Comparison of ENCODE assay signal across 12 cellular contexts in genomic region chr10:6037422-6037821, GRCh38. TPM values are rescaled to one million over a fixed set of nuclear protein-coding genes. Genes with fewer than 3 reads are reported as not detected.
DNase-seq lines count a peak whose midpoint lies in the region; ATAC-seq lines count a peak whose summit lies in the region.
"Had no signal": no experiment of that assay in that cellular context is flagged by ENCODE, and none has a peak within 500 bp of the region (broad histone marks: within the 10 kb centered on the region; RNA-seq: fewer than 3 reads in every experiment).

No MANE protein-coding gene starts in this region.

- H3K36me3 Mint-ChIP-seq in activated CD4-positive, alpha-beta memory T cell treated with anti-CD3 and anti-CD28 coated beads, Interleukin-2, amount 10 ng/mL, durations not matched to agents 7 days and 5 days (ENCODE audit: low read depth) = peaks cover 84% of the 10 kb centered on the region
- peaks cover 5% of the 10 kb centered on the region for H3K36me3 Mint-ChIP-seq in effector memory CD8-positive, alpha-beta T cell (ENCODE audit: insufficient read depth)

- H3K9me3 Mint-ChIP-seq in activated CD4-positive, alpha-beta memory T cell treated with anti-CD3 and anti-CD28 coated beads, Interleukin-2, amount 10 ng/mL, durations not matched to agents 7 days and 5 days = no peaks in the 10 kb centered on the region
- no peaks in the 10 kb centered on the region for H3K9me3 Mint-ChIP-seq in effector memory CD8-positive, alpha-beta T cell

- H3K27ac Mint-ChIP-seq in activated CD4-positive, alpha-beta memory T cell treated with anti-CD3 and anti-CD28 coated beads, Interleukin-2, amount 10 ng/mL, durations not matched to agents 7 days and 5 days = peak overlapping the region; percentile 60
- H3K27ac Mint-ChIP-seq in effector memory CD8-positive, alpha-beta T cell = peak overlapping the region; percentile 42 to 66

- CTCF ChIA-PET in activated CD4-positive, alpha-beta memory T cell treated with anti-CD3 and anti-CD28 coated beads, Interleukin-2, amount 10 ng/mL, durations not matched to agents 7 days and 5 days (lab: Charles Lee) = interaction anchor here (0.6 to 2.1 kb wide), 11 partner anchors 13 to 408 kb away, joined by 3 to 17 read pairs (median 3); no protein-coding TSS in a partner anchor

- no peak for ATAC-seq in effector memory CD8-positive, alpha-beta T cell (replicated peaks)
- ATAC-seq in HG03139 (IDR thresholded peaks at IDR 0.05; ENCODE audit: unreplicated experiment) = no peak
- ATAC-seq: upper lobe of right lung had no signal

- DNase-seq in stimulated activated CD4-positive, alpha-beta T cell treated with anti-CD3 and anti-CD28 coated beads, Interleukin-4, amount 100 ng/mL, for 1 hour = peak; percentile 1
- DNase-seq in stimulated activated CD4-positive, alpha-beta T cell treated with anti-CD3 and anti-CD28 coated beads, Interleukin-12 subunit alpha, Interleukin-12 subunit beta, amount 100 ng/mL, for 4 hours = no peak
- DNase-seq in activated CD4-positive, alpha-beta memory T cell treated with anti-CD3 and anti-CD28 coated beads, Interleukin-2, amount 10 ng/mL, durations not matched to agents 7 days and 5 days = no peak
- DNase-seq in effector memory CD8-positive, alpha-beta T cell = no peak
- DNase-seq in EL = no peak
- no peak for DNase-seq in medulla oblongata (ENCODE audit: extremely low spot score)
- DNase-seq: amniotic stem cell, mammary epithelial cell, NCI-H2029 treated with DMSO at 0.1 percent for 48 hours, upper lobe of right lung had no signal

- H3K27me3 Mint-ChIP-seq in activated CD4-positive, alpha-beta memory T cell treated with anti-CD3 and anti-CD28 coated beads, Interleukin-2, amount 10 ng/mL, durations not matched to agents 7 days and 5 days = no peaks in the 10 kb centered on the region
- H3K27me3 Mint-ChIP-seq in effector memory CD8-positive, alpha-beta T cell = no peaks in the 10 kb centered on the region

- H3K4me1 Mint-ChIP-seq in activated CD4-positive, alpha-beta memory T cell treated with anti-CD3 and anti-CD28 coated beads, Interleukin-2, amount 10 ng/mL, durations not matched to agents 7 days and 5 days = peaks cover 84% of the 10 kb centered on the region
- H3K4me1 Mint-ChIP-seq in effector memory CD8-positive, alpha-beta T cell (ENCODE audit: low read depth in 2 of 2) = peaks cover 29 to 34% of the 10 kb centered on the region in 2 donors

- POLR2A ChIA-PET in activated CD4-positive, alpha-beta memory T cell treated with anti-CD3 and anti-CD28 coated beads, Interleukin-2, amount 10 ng/mL, durations not matched to agents 7 days and 5 days (lab: Charles Lee) = interaction anchor here (0.5 to 6.5 kb wide), 18 partner anchors 9 to 275 kb away, joined by 3 to 90 read pairs (median 6); partner anchors contain the start of gene GDI2

- no peak overlapping the region for H3K4me3 Mint-ChIP-seq in activated CD4-positive, alpha-beta memory T cell treated with anti-CD3 and anti-CD28 coated beads, Interleukin-2, amount 10 ng/mL, durations not matched to agents 7 days and 5 days
- H3K4me3 Mint-ChIP-seq in effector memory CD8-positive, alpha-beta T cell = peak overlapping the region; percentile 24 to 51

RNA-seq across cellular contexts. Expression of gene IL2RA, which starts 24.7 kb away (rescaled TPM):
- 100 to 1,000 TPM; 437 to 446 TPM for total RNA-seq in activated CD4-positive, alpha-beta memory T cell treated with anti-CD3 and anti-CD28 coated beads, Interleukin-2, amount 10 ng/mL, durations not matched to agents 7 days and 5 days
- total RNA-seq: cerebellum, mammary epithelial cell had no signal

RNA-seq across cellular contexts. Expression of gene RBM17, which starts 51.4 kb away (rescaled TPM):
- 100 to 1,000 TPM; 155 to 157 TPM for total RNA-seq in activated CD4-positive, alpha-beta memory T cell treated with anti-CD3 and anti-CD28 coated beads, Interleukin-2, amount 10 ng/mL, durations not matched to agents 7 days and 5 days
